31 cellular contexts compared by ENCODE assay signal in the genomic region with DNA sequence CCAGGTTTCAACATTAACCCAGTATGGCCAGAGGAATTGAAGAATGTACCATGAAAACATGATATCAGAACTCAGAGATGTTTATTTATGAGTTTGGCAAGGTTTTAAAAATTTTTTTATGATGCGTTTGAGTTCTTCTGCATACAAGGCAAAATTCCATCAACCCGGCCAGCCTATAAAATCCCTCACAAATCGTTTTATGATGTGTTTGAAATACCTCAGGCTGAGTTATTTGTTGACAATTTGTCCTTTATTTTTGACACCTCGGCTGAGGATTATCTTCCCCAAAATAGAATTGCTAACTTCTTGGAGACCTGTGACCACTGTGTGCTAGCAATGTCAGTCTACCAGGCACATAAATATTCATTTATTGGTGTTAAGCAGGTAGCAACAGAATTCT.
A peak's percentile ranks its signal among the peaks of the same experiment; 100 is the strongest.
DNase-seq lines count a peak whose midpoint lies in the region; ATAC-seq, FAIRE-seq and TF ChIP-seq lines count a peak whose summit lies in the region.
"Had no signal": no experiment of that assay in that cellular context is flagged by ENCODE, and none has a peak within 500 bp of the region (broad histone marks: within the 10 kb centered on the region; RNA-seq: fewer than 3 reads in every experiment).

No MANE protein-coding gene starts in this region.

- no peaks in the 10 kb centered on the region; the same call in 2 of the 3 replicates for H3K9me3 Mint-ChIP-seq in GM23338

- ATAC-seq in GM23338 (no peak), left colon (peak; percentile 17), HG03342 (IDR thresholded peaks at IDR 0.05; ENCODE audit: unreplicated experiment) (no peak), GM18517 (IDR thresholded peaks at IDR 0.05; ENCODE audit: unreplicated experiment) (no peak)
- ATAC-seq: Right ventricle myocardium inferior had no signal

- H3K4me1 ChIP-seq in GM23338 (ENCODE audit: insufficient read depth) (no peaks in the 10 kb centered on the region), transverse colon (peaks cover 0 to 26% (median 12%) of the 10 kb centered on the region in 4 donors)
- H3K4me1 ChIP-seq: SJSA1 had no signal

- H3K27ac ChIP-seq in GM23338 (ENCODE audit: low read depth), result no peak overlapping the region
- H3K27ac ChIP-seq in transverse colon, result peak overlapping the region; percentile 33 to 60 (median 57)
- H3K27ac ChIP-seq: PC-9, SJSA1 had no signal

- H3K27me3 ChIP-seq in GM23338 (ENCODE audit: insufficient read depth) (no peaks in the 10 kb centered on the region), transverse colon (no peaks in the 10 kb centered on the region)
- H3K27me3 ChIP-seq: SJSA1 had no signal

- no peaks in the 10 kb centered on the region for H3K79me2 ChIP-seq in GM23338 (replicated peaks; ENCODE audit: insufficient read depth)

- H4K20me1 ChIP-seq in GM23338 (replicated peaks; ENCODE audit: insufficient read depth), result no peaks in the 10 kb centered on the region

- intact Hi-C loops in left colon (cut with DNase I, micrococcal nuclease), result no loop called here
- intact Hi-C loops in transverse colon (cut with DNase I; ENCODE audit: low total_unique reads), result no loop called here

- H3K36me3 Mint-ChIP-seq in GM23338 (ENCODE audit: low read depth), result no peaks in the 10 kb centered on the region
- H3K36me3 Mint-ChIP-seq: CD4-positive, alpha-beta memory T cell had no signal

- H3K4me3 ChIP-seq in GM23338 (no peak overlapping the region), transverse colon (no peak overlapping the region)
- H3K4me3 ChIP-seq: PC-9, SJSA1 had no signal

- no peaks in the 10 kb centered on the region for H3K9me3 ChIP-seq in transverse colon
- H3K9me3 ChIP-seq: SJSA1 had no signal

- in situ Hi-C loops in transverse colon (cut with MboI; ENCODE audit: low pct_ligation_motif_present in 1 of 4, low pct_unique_long_range_greater_than_20kb in 1 of 4, low sequenced_read_pairs in 3 of 4), result no loop called here

- TF ChIP-seq CTCF in GM23338 (conservative IDR thresholded peaks at IDR 0.05; ENCODE audit: low read depth in 2 of 2) (no peak), transverse colon (IDR thresholded peaks at IDR 0.05) (no peak)

- no peaks in the 10 kb centered on the region for H3K27me3 Mint-ChIP-seq in GM23338 (ENCODE audit: insufficient read depth, low read depth, poor library complexity)
- H3K27me3 Mint-ChIP-seq: CD4-positive, alpha-beta memory T cell had no signal

- 23 to 25% methylated on average over 4 of the region's 4 CpGs for WGBS in transverse colon (ENCODE audit: low coverage in 1 of 2), 2 donors

- no peaks in the 10 kb centered on the region for H3K4me1 Mint-ChIP-seq in GM23338
- H3K4me1 Mint-ChIP-seq: CD4-positive, alpha-beta memory T cell had no signal

- no peak for TF ChIP-seq EP300 in transverse colon (IDR thresholded peaks at IDR 0.05; ENCODE audit: low read depth)

- no peak overlapping the region for H3K27ac Mint-ChIP-seq in GM23338
- H3K27ac Mint-ChIP-seq: CD4-positive, alpha-beta memory T cell had no signal

- H2AFZ ChIP-seq in GM23338, result 0 out of 2 replicates have a peak overlapping the region, but pooled peaks have one; percentile 23
- H2AFZ ChIP-seq: PC-9 had no signal

- no peak for DNase-seq in GM23338 (ENCODE audit: low spot score)
- DNase-seq in left colon, result no peak
- DNase-seq in transverse colon, result no peak
- DNase-seq in DMS79 (lab: John Stamatoyannopoulos, UW), result no peak
- DNase-seq in stimulated activated CD4-positive, alpha-beta T cell treated with anti-CD3 and anti-CD28 coated beads, Interleukin-2, amount 100 ng/mL, for 48 hours, result no peak
- DNase-seq: AML-193; C1 segment of cervical spinal cord; CD4-positive, alpha-beta memory T cell; COR-L47; DMS53; EL; GDM1; IMR-90; KG1; MM.1S; NCI-H1417 treated with DMSO at 0.1 percent for 48 hours; NCI-H1694 treated with DMSO at 0.1 percent for 48 hours; NCI-H2081 treated with DMSO at 0.1 percent for 48 hours; NCI-H2171 treated with DMSO at 0.1 percent for 48 hours; NCI-H524 treated with DMSO at 0.1 percent for 48 hours; NCI-H774; PC-9 had no signal

- no peak for TF ChIP-seq POLR2A in transverse colon (IDR thresholded peaks at IDR 0.05)

- H3F3A ChIP-seq in GM23338 (replicated peaks; ENCODE audit: low read depth), result no peaks in the 10 kb centered on the region

- no peak overlapping the region for H3K4me3 Mint-ChIP-seq in GM23338
- H3K4me3 Mint-ChIP-seq: CD4-positive, alpha-beta memory T cell had no signal

- FAIRE-seq in endometrium (lab: Jason Lieb, UNC), result peak; percentile 87
- FAIRE-seq: A204.1, GM12891, GM19239, H54 had no signal

- no peak overlapping the region for H3K4me2 ChIP-seq in GM23338
- H3K4me2 ChIP-seq: PC-9 had no signal

- no peaks in the 10 kb centered on the region for H3K36me3 ChIP-seq in GM23338 (ENCODE audit: insufficient read depth)
- no peaks in the 10 kb centered on the region for H3K36me3 ChIP-seq in transverse colon
- H3K36me3 ChIP-seq: SJSA1 had no signal

- peaks cover 9% of the 10 kb centered on the region; the same call in 1 of the 2 replicates for H3K9me2 ChIP-seq in GM23338 (ENCODE audit: insufficient read depth)

TF ChIP-seq in GM23338, 12 proteins besides CTCF, POLR2A, EP300 and RAD21 (continues in another document):
- no peak for TF ChIP-seq REST (IDR thresholded peaks at IDR 0.05; ENCODE audit: unreplicated experiment)
- no peak for TF ChIP-seq JUNB (IDR thresholded peaks at IDR 0.05; ENCODE audit: unreplicated experiment)
- no peak for TF ChIP-seq CREB1 (CRISPR knock-in tag; IDR thresholded peaks at IDR 0.05; ENCODE audit: low read depth)
- no peak for TF ChIP-seq EZH2 (IDR thresholded peaks at IDR 0.05; ENCODE audit: low read depth, unreplicated experiment)
- TF ChIP-seq POLR2AphosphoS5 (IDR thresholded peaks at IDR 0.05; ENCODE audit: low read depth), result no peak
